Comparison of ENCODE assay signal across 1 cellular context in the genomic region with DNA sequence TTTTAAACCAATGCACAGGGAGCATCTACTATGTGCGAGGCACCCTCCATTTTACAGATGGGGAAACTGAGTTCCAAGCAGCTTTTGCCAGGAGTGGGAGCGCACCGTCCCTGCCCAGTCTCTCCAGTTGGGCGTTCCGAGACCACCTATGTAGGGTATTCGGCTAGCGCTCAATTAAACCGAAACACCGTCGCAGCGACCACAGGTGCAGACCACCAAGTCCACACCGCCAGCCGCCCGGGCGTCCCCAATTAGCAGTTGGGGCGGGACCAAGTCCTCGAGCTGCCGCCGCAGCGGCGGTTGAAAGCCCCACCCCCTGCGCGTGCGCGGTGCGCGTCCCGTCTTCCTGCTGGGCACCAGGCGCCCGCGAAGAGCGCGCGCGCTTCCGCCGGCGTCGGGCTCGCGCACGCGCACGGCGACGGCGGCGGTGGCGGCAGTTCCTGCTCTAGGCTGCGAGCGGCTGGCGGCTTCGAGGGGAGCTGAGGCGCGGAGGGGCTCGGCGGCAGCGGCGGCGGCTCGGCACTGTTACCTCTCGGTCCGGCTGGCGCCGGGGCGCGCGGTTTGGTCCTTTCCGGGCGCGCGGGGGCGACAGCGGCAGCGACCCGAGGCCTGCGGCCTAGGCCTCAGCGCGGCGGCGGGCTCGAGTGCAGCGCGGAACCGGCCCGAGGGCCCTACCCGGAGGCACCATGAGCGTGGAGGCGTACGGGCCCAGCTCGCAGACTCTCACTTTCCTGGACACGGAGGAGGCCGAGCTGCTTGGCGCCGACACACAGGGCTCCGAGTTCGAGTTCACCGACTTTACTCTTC.
TF ChIP-seq lines count a peak whose summit lies in the region.

A gene (plus strand): TSS at position 436 of the 807 bp plus-strand sequence. CDS start 251 bp downstream, at position 687.

TF ChIP-seq in WTC11, 78 proteins besides CTCF, POLR2A, EP300 and RAD21 (continued from another document and continues in another):
- TF ChIP-seq, protein P1, sequence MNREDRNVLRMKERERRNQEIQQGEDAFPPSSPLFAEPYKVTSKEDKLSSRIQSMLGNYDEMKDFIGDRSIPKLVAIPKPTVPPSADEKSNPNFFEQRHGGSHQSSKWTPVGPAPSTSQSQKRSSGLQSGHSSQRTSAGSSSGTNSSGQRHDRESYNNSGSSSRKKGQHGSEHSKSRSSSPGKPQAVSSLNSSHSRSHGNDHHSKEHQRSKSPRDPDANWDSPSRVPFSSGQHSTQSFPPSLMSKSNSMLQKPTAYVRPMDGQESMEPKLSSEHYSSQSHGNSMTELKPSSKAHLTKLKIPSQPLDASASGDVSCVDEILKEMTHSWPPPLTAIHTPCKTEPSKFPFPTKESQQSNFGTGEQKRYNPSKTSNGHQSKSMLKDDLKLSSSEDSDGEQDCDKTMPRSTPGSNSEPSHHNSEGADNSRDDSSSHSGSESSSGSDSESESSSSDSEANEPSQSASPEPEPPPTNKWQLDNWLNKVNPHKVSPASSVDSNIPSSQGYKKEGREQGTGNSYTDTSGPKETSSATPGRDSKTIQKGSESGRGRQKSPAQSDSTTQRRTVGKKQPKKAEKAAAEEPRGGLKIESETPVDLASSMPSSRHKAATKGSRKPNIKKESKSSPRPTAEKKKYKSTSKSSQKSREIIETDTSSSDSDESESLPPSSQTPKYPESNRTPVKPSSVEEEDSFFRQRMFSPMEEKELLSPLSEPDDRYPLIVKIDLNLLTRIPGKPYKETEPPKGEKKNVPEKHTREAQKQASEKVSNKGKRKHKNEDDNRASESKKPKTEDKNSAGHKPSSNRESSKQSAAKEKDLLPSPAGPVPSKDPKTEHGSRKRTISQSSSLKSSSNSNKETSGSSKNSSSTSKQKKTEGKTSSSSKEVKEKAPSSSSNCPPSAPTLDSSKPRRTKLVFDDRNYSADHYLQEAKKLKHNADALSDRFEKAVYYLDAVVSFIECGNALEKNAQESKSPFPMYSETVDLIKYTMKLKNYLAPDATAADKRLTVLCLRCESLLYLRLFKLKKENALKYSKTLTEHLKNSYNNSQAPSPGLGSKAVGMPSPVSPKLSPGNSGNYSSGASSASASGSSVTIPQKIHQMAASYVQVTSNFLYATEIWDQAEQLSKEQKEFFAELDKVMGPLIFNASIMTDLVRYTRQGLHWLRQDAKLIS (CRISPR knock-in tag; IDR thresholded peaks at IDR 0.05; ENCODE audit: borderline replicate concordance) = no peak
- TF ChIP-seq GRHL2 (CRISPR knock-in tag; IDR thresholded peaks at IDR 0.05; ENCODE audit: insufficient replicate concordance, severe bottlenecking) = no peak
- TF ChIP-seq FOXJ3 (CRISPR knock-in tag; IDR thresholded peaks at IDR 0.05; ENCODE audit: borderline replicate concordance) = no peak
- TF ChIP-seq, protein P2, sequence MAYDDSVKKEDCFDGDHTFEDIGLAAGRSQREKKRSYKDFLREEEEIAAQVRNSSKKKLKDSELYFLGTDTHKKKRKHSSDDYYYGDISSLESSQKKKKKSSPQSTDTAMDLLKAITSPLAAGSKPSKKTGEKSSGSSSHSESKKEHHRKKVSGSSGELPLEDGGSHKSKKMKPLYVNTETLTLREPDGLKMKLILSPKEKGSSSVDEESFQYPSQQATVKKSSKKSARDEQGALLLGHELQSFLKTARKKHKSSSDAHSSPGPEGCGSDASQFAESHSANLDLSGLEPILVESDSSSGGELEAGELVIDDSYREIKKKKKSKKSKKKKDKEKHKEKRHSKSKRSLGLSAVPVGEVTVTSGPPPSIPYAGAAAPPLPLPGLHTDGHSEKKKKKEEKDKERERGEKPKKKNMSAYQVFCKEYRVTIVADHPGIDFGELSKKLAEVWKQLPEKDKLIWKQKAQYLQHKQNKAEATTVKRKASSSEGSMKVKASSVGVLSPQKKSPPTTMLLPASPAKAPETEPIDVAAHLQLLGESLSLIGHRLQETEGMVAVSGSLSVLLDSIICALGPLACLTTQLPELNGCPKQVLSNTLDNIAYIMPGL (CRISPR knock-in tag; IDR thresholded peaks at IDR 0.05) = peak; percentile 71
- TF ChIP-seq, protein P3, sequence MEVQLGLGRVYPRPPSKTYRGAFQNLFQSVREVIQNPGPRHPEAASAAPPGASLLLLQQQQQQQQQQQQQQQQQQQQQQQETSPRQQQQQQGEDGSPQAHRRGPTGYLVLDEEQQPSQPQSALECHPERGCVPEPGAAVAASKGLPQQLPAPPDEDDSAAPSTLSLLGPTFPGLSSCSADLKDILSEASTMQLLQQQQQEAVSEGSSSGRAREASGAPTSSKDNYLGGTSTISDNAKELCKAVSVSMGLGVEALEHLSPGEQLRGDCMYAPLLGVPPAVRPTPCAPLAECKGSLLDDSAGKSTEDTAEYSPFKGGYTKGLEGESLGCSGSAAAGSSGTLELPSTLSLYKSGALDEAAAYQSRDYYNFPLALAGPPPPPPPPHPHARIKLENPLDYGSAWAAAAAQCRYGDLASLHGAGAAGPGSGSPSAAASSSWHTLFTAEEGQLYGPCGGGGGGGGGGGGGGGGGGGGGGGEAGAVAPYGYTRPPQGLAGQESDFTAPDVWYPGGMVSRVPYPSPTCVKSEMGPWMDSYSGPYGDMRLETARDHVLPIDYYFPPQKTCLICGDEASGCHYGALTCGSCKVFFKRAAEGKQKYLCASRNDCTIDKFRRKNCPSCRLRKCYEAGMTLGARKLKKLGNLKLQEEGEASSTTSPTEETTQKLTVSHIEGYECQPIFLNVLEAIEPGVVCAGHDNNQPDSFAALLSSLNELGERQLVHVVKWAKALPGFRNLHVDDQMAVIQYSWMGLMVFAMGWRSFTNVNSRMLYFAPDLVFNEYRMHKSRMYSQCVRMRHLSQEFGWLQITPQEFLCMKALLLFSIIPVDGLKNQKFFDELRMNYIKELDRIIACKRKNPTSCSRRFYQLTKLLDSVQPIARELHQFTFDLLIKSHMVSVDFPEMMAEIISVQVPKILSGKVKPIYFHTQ (CRISPR knock-in tag; IDR thresholded peaks at IDR 0.05) = no peak
- TF ChIP-seq, protein P4, sequence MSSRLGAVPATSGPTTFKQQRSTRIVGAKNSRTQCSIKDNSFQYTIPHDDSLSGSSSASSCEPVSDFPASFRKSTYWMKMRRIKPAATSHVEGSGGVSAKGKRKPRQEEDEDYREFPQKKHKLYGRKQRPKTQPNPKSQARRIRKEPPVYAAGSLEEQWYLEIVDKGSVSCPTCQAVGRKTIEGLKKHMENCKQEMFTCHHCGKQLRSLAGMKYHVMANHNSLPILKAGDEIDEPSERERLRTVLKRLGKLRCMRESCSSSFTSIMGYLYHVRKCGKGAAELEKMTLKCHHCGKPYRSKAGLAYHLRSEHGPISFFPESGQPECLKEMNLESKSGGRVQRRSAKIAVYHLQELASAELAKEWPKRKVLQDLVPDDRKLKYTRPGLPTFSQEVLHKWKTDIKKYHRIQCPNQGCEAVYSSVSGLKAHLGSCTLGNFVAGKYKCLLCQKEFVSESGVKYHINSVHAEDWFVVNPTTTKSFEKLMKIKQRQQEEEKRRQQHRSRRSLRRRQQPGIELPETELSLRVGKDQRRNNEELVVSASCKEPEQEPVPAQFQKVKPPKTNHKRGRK (CRISPR knock-in tag; IDR thresholded peaks at IDR 0.05; ENCODE audit: borderline replicate concordance) = no peak
- TF ChIP-seq, protein P5, sequence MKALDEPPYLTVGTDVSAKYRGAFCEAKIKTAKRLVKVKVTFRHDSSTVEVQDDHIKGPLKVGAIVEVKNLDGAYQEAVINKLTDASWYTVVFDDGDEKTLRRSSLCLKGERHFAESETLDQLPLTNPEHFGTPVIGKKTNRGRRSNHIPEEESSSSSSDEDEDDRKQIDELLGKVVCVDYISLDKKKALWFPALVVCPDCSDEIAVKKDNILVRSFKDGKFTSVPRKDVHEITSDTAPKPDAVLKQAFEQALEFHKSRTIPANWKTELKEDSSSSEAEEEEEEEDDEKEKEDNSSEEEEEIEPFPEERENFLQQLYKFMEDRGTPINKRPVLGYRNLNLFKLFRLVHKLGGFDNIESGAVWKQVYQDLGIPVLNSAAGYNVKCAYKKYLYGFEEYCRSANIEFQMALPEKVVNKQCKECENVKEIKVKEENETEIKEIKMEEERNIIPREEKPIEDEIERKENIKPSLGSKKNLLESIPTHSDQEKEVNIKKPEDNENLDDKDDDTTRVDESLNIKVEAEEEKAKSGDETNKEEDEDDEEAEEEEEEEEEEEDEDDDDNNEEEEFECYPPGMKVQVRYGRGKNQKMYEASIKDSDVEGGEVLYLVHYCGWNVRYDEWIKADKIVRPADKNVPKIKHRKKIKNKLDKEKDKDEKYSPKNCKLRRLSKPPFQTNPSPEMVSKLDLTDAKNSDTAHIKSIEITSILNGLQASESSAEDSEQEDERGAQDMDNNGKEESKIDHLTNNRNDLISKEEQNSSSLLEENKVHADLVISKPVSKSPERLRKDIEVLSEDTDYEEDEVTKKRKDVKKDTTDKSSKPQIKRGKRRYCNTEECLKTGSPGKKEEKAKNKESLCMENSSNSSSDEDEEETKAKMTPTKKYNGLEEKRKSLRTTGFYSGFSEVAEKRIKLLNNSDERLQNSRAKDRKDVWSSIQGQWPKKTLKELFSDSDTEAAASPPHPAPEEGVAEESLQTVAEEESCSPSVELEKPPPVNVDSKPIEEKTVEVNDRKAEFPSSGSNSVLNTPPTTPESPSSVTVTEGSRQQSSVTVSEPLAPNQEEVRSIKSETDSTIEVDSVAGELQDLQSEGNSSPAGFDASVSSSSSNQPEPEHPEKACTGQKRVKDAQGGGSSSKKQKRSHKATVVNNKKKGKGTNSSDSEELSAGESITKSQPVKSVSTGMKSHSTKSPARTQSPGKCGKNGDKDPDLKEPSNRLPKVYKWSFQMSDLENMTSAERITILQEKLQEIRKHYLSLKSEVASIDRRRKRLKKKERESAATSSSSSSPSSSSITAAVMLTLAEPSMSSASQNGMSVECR (CRISPR knock-in tag; IDR thresholded peaks at IDR 0.05; ENCODE audit: borderline replicate concordance) = no peak; the same call in 1 of the 2 replicates
- no peak for TF ChIP-seq ZNF138 (CRISPR knock-in tag; conservative IDR thresholded peaks at IDR 0.05)
- TF ChIP-seq, protein P6, sequence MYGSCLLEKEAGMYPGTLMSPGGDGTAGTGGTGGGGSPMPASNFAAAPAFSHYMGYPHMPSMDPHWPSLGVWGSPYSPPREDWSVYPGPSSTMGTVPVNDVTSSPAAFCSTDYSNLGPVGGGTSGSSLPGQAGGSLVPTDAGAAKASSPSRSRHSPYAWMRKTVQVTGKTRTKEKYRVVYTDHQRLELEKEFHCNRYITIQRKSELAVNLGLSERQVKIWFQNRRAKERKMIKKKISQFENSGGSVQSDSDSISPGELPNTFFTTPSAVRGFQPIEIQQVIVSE (CRISPR knock-in tag; IDR thresholded peaks at IDR 0.05; ENCODE audit: borderline replicate concordance) = no peak
- TF ChIP-seq, protein P7, sequence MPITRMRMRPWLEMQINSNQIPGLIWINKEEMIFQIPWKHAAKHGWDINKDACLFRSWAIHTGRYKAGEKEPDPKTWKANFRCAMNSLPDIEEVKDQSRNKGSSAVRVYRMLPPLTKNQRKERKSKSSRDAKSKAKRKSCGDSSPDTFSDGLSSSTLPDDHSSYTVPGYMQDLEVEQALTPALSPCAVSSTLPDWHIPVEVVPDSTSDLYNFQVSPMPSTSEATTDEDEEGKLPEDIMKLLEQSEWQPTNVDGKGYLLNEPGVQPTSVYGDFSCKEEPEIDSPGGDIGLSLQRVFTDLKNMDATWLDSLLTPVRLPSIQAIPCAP (CRISPR knock-in tag; IDR thresholded peaks at IDR 0.05) = no peak
- TF ChIP-seq NFE2L1 (CRISPR knock-in tag; IDR thresholded peaks at IDR 0.05) = no peak
- TF ChIP-seq TCF7 (CRISPR knock-in tag; IDR thresholded peaks at IDR 0.05; ENCODE audit: low read depth) = no peak; the same call in 1 of the 2 replicates
- TF ChIP-seq, protein P8, sequence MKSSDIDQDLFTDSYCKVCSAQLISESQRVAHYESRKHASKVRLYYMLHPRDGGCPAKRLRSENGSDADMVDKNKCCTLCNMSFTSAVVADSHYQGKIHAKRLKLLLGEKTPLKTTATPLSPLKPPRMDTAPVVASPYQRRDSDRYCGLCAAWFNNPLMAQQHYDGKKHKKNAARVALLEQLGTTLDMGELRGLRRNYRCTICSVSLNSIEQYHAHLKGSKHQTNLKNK (CRISPR knock-in tag; IDR thresholded peaks at IDR 0.05) = 0 out of 2 replicates have a peak, but pooled peaks have one; percentile 13
- no peak for TF ChIP-seq ZNF671 (CRISPR knock-in tag; IDR thresholded peaks at IDR 0.05)
- TF ChIP-seq, protein P9, sequence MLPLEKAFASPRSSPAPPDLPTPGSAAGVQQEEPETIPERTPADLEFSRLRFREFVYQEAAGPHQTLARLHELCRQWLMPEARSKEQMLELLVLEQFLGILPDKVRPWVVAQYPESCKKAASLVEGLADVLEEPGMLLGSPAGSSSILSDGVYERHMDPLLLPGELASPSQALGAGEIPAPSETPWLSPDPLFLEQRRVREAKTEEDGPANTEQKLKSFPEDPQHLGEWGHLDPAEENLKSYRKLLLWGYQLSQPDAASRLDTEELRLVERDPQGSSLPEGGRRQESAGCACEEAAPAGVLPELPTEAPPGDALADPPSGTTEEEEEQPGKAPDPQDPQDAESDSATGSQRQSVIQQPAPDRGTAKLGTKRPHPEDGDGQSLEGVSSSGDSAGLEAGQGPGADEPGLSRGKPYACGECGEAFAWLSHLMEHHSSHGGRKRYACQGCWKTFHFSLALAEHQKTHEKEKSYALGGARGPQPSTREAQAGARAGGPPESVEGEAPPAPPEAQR (CRISPR knock-in tag; IDR thresholded peaks at IDR 0.05) = no peak
- TF ChIP-seq RORB (CRISPR knock-in tag; IDR thresholded peaks at IDR 0.05) = no peak
- TF ChIP-seq, protein P10, sequence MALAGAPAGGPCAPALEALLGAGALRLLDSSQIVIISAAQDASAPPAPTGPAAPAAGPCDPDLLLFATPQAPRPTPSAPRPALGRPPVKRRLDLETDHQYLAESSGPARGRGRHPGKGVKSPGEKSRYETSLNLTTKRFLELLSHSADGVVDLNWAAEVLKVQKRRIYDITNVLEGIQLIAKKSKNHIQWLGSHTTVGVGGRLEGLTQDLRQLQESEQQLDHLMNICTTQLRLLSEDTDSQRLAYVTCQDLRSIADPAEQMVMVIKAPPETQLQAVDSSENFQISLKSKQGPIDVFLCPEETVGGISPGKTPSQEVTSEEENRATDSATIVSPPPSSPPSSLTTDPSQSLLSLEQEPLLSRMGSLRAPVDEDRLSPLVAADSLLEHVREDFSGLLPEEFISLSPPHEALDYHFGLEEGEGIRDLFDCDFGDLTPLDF (CRISPR knock-in tag; IDR thresholded peaks at IDR 0.05) = no peak
- no peak for TF ChIP-seq JAZF1 (CRISPR knock-in tag; IDR thresholded peaks at IDR 0.05)
- TF ChIP-seq, protein P11, sequence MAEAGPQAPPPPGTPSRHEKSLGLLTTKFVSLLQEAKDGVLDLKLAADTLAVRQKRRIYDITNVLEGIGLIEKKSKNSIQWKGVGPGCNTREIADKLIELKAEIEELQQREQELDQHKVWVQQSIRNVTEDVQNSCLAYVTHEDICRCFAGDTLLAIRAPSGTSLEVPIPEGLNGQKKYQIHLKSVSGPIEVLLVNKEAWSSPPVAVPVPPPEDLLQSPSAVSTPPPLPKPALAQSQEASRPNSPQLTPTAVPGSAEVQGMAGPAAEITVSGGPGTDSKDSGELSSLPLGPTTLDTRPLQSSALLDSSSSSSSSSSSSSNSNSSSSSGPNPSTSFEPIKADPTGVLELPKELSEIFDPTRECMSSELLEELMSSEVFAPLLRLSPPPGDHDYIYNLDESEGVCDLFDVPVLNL (CRISPR knock-in tag; IDR thresholded peaks at IDR 0.05; ENCODE audit: borderline replicate concordance, low read depth) = 0 out of 2 replicates have a peak, but pooled peaks have one; percentile 23
- TF ChIP-seq, protein P12, sequence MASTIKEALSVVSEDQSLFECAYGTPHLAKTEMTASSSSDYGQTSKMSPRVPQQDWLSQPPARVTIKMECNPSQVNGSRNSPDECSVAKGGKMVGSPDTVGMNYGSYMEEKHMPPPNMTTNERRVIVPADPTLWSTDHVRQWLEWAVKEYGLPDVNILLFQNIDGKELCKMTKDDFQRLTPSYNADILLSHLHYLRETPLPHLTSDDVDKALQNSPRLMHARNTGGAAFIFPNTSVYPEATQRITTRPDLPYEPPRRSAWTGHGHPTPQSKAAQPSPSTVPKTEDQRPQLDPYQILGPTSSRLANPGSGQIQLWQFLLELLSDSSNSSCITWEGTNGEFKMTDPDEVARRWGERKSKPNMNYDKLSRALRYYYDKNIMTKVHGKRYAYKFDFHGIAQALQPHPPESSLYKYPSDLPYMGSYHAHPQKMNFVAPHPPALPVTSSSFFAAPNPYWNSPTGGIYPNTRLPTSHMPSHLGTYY (CRISPR knock-in tag; IDR thresholded peaks at IDR 0.05) = no peak
- TF ChIP-seq ZNF317 (CRISPR knock-in tag; IDR thresholded peaks at IDR 0.05; ENCODE audit: borderline replicate concordance, low read depth) = 0 out of 2 replicates have a peak, but pooled peaks have one; percentile 9
